24 cellular contexts compared by ENCODE assay signal in the genomic region with DNA sequence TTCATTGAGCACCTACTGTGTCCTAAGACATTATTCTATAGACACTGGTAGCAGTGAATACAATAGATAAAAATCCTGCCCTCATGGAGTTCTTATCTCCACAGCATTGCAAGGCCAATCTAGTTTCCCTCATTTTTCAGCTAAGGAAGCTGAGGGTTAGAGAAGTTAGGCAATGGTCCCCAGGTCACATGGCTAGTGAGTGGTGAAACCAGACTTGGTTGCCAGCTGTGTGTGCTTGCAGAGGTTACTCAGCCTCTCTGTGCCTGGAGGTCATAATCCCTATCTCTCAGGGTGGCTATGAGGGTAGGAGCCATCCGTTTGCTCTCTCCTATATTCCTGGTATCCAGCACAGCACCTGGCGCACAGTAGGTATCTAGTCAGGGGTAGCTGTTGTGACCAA.
"Had no signal": no experiment of that assay in that cellular context is flagged by ENCODE, and none has a peak within 500 bp of the region (broad histone marks: within the 10 kb centered on the region; RNA-seq: fewer than 3 reads in every experiment).

No MANE protein-coding gene starts in this region.

- H3K9me3 ChIP-seq: ovary, psoas muscle, thoracic aorta, thyroid gland, upper lobe of right lung, vagina had no signal

- H3K79me2 ChIP-seq: parathyroid adenoma had no signal

- H3K4me2 ChIP-seq: neural progenitor cell, smooth muscle cell had no signal

- H3K36me3 ChIP-seq: neural progenitor cell, ovary, spleen, stomach, thyroid gland, tibial nerve, upper lobe of right lung, vagina had no signal

- H3K4me3 ChIP-seq: neural progenitor cell, ovary, psoas muscle, skin epidermis, smooth muscle cell, spleen, stomach, thoracic aorta, thyroid gland, tibial nerve, upper lobe of right lung, vagina had no signal

- H3K27ac ChIP-seq: neural progenitor cell, ovary, parathyroid adenoma, psoas muscle, skin epidermis, spleen, stomach, thoracic aorta, thyroid gland, tibial nerve, upper lobe of right lung, vagina had no signal

- H3K27me3 ChIP-seq: neural progenitor cell, ovary, thyroid gland, tibial nerve, vagina had no signal

- H3K4me1 ChIP-seq: neural progenitor cell, parathyroid adenoma, psoas muscle, spleen, stomach, thyroid gland, tibial nerve, upper lobe of right lung, vagina had no signal

- H2AFZ ChIP-seq: neural progenitor cell, parathyroid adenoma had no signal

- DNase-seq: naive thymus-derived CD4-positive, alpha-beta T cell; natural killer cell; occipital lobe; ovary; posterior cingulate gyrus; psoas muscle; right cardiac atrium; spleen; stimulated activated CD4-positive, alpha-beta T cell treated with anti-CD3 and anti-CD28 coated beads, Interleukin-12 subunit alpha, Interleukin-12 subunit beta, amount 100 ng/mL, for 4 hours; stimulated activated CD4-positive, alpha-beta T cell treated with anti-CD3 and anti-CD28 coated beads, Interleukin-1b, Interleukin-23, amount 100 ng/mL, for 48 hours; stimulated activated CD4-positive, alpha-beta T cell treated with anti-CD3 and anti-CD28 coated beads, Interleukin-4, amount 100 ng/mL, for 1 hour; stimulated activated CD4-positive, alpha-beta T cell treated with anti-CD3 and anti-CD28 coated beads, Interleukin-4, amount 100 ng/mL, for 4 hours; stimulated activated CD8-positive, alpha-beta memory T cell treated with anti-CD3 and anti-CD28 coated beads, Interleukin-4, amount 100 ng/mL, for 48 hours; stimulated activated naive CD4-positive, alpha-beta T cell; stomach; thyroid gland; upper lobe of right lung had no signal

- H3K9ac ChIP-seq: neural progenitor cell, parathyroid adenoma had no signal
